In genomic region chr22:39263626-39264025, GRCh38 we compare ENCODE assay signal across 1 cellular context.
TF ChIP-seq lines count a peak whose summit lies in the region.

No MANE protein-coding gene starts in this region.

TF ChIP-seq in A549, 52 proteins besides CTCF, POLR2A, EP300 and RAD21:
- TF ChIP-seq KDM1A (IDR thresholded peaks at IDR 0.05; ENCODE audit: low read depth) (0 out of 2 replicates have a peak, but pooled peaks have one; percentile 33), MAZ (IDR thresholded peaks at IDR 0.05; ENCODE audit: borderline replicate concordance, low read depth, low read length) (no peak)
